ENCODE assay signal across 1 cellular context in the genomic region with DNA sequence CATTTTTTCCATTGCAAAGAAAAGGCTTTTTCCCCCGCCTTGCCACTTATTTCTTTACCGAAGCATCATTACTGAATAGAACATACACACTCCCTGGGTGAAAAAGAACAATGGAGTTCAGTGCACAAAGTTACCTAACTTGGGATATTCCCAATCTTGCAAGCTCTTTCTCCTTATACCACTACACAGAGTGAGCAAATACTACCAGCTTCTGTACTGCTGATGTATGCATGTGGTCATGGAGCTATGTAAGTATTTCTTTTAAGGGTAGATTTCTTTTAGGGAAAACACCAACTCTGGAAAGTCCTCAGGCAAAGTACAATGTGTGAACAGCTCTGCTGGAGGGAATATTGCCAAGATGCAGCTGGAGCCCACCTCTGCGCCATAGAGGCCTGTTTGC.
TF ChIP-seq lines count a peak whose summit lies in the region.

No MANE protein-coding gene starts in this region.

TF ChIP-seq in GM23338, 12 proteins besides CTCF, POLR2A, EP300 and RAD21:
- TF ChIP-seq ZNF114 (CRISPR knock-in tag; IDR thresholded peaks at IDR 0.05): no peak
TF ChIP-seq in GM23338: peak in this region for 0.
